ENCODE assay signal across 14 cellular contexts in genomic region chr22:25282346-25282670, GRCh38.
DNase-seq lines count a peak whose midpoint lies in the region; ATAC-seq, FAIRE-seq and TF ChIP-seq lines count a peak whose summit lies in the region.
"Had no signal": no experiment of that assay in that cellular context is flagged by ENCODE, and none has a peak within 500 bp of the region (broad histone marks: within the 10 kb centered on the region; RNA-seq: fewer than 3 reads in every experiment).

No MANE protein-coding gene starts in this region.

- H3K9me3 Mint-ChIP-seq in astrocyte (ENCODE audit: unreplicated experiment) (peaks cover 6% of the 10 kb centered on the region), memory B cell (no peaks in the 10 kb centered on the region), Calu3 (ENCODE audit: low read depth, unreplicated experiment) (no peaks in the 10 kb centered on the region)
- H3K9me3 Mint-ChIP-seq: activated CD4-positive, alpha-beta memory T cell treated with anti-CD3 and anti-CD28 coated beads for 36 hours had no signal

- no peaks in the 10 kb centered on the region for H3K79me2 ChIP-seq in astrocyte (ENCODE audit: insufficient read depth, low read length)

- H3K4me3 Mint-ChIP-seq in astrocyte (ENCODE audit: unreplicated experiment): peak overlapping the region; percentile 86
- H3K4me3 Mint-ChIP-seq in memory B cell: peak overlapping the region; percentile 88
- no peak overlapping the region for H3K4me3 Mint-ChIP-seq in Calu3 (ENCODE audit: low read depth, unreplicated experiment)
- H3K4me3 Mint-ChIP-seq: activated CD4-positive, alpha-beta memory T cell treated with anti-CD3 and anti-CD28 coated beads for 36 hours had no signal

- no peak overlapping the region for H2AFZ ChIP-seq in astrocyte (ENCODE audit: low read depth, low read length)

- H3K9me3 ChIP-seq in left ventricle myocardium inferior (replicated peaks) (no peaks in the 10 kb centered on the region), astrocyte (ENCODE audit: insufficient read depth, low read depth, low read length) (no peaks in the 10 kb centered on the region), upper lobe of right lung (no peaks in the 10 kb centered on the region)
- H3K9me3 ChIP-seq: ovary had no signal

- no peak overlapping the region for H3K27ac ChIP-seq in left ventricle myocardium inferior (replicated peaks)
- H3K27ac ChIP-seq in astrocyte (ENCODE audit: low read depth, low read length): no peak overlapping the region
- H3K27ac ChIP-seq in upper lobe of right lung: no peak overlapping the region
- H3K27ac ChIP-seq: ovary had no signal

- intact Hi-C loops in left ventricle myocardium inferior (cut with micrococcal nuclease): no loop called here
- intact Hi-C loops in left cardiac atrium (cut with DNase I): no loop called here
- intact Hi-C loops in sciatic nerve (cut with DNase I): no loop called here
- intact Hi-C loops in upper lobe of right lung (cut with DNase I): no loop called here
- intact Hi-C loops in Calu3 (cut with micrococcal nuclease; ENCODE audit: unreplicated experiment): no loop called here

- H3K4me3 ChIP-seq in left ventricle myocardium inferior (peak overlapping the region; percentile 45), astrocyte (ENCODE audit: insufficient read depth, low read depth, low read length) (no peak overlapping the region), upper lobe of right lung (no peak overlapping the region)
- H3K4me3 ChIP-seq: ovary had no signal

- CTCF ChIA-PET in Calu3 (lab: Charles Lee): no interaction called here

- H3K36me3 Mint-ChIP-seq in astrocyte (ENCODE audit: low read depth, unreplicated experiment): peaks cover 5% of the 10 kb centered on the region
- peaks cover 2% of the 10 kb centered on the region for H3K36me3 Mint-ChIP-seq in memory B cell
- H3K36me3 Mint-ChIP-seq in Calu3 (ENCODE audit: insufficient read depth, unreplicated experiment): no peaks in the 10 kb centered on the region
- H3K36me3 Mint-ChIP-seq: activated CD4-positive, alpha-beta memory T cell treated with anti-CD3 and anti-CD28 coated beads for 36 hours had no signal

- peaks cover 5% of the 10 kb centered on the region for H3K4me1 Mint-ChIP-seq in astrocyte (ENCODE audit: low read depth, unreplicated experiment)
- H3K4me1 Mint-ChIP-seq in memory B cell: peaks cover 15% of the 10 kb centered on the region
- H3K4me1 Mint-ChIP-seq in Calu3 (ENCODE audit: low read depth, unreplicated experiment): no peaks in the 10 kb centered on the region

- ATAC-seq in left cardiac atrium (no peak), memory B cell (ENCODE audit: low read depth) (peak; percentile 22), sciatic nerve (no peak), upper lobe of right lung (no peak)
- ATAC-seq: left ventricle myocardium superior had no signal

- H3K27me3 Mint-ChIP-seq in astrocyte (ENCODE audit: low read depth, unreplicated experiment): peaks cover 63% of the 10 kb centered on the region
- H3K27me3 Mint-ChIP-seq in memory B cell: peaks cover 23% of the 10 kb centered on the region
- peaks cover 80% of the 10 kb centered on the region for H3K27me3 Mint-ChIP-seq in Calu3 (ENCODE audit: unreplicated experiment)

- H3K4me1 ChIP-seq in left ventricle myocardium inferior (peaks cover 12% of the 10 kb centered on the region), astrocyte (ENCODE audit: insufficient read depth, low read length) (no peaks in the 10 kb centered on the region), upper lobe of right lung (no peaks in the 10 kb centered on the region)

- H4K20me1 ChIP-seq in astrocyte (ENCODE audit: insufficient read depth, low read length): no peaks in the 10 kb centered on the region

- TF ChIP-seq CTCF in left ventricle myocardium inferior (IDR thresholded peaks at IDR 0.05; ENCODE audit: borderline replicate concordance): no peak
- no peak for TF ChIP-seq CTCF in astrocyte (IDR thresholded peaks at IDR 0.05; ENCODE audit: insufficient read depth, low read depth, low read length)
- no peak for TF ChIP-seq CTCF in upper lobe of right lung (IDR thresholded peaks at IDR 0.05)
- TF ChIP-seq CTCF in Calu3 (IDR thresholded peaks at IDR 0.05; ENCODE audit: unreplicated experiment): no peak

- no TSS peak for BruUV-seq in Calu3 (replicated peaks; lab: Mats Ljungman, UMichigan)

- no peak for FAIRE-seq in astrocyte (lab: Jason Lieb, UNC)
- FAIRE-seq: G401.6 had no signal

- H3K4me2 ChIP-seq in astrocyte (ENCODE audit: low read length): no peak overlapping the region

- peaks cover 85% of the 10 kb centered on the region for H3K27me3 ChIP-seq in left ventricle myocardium inferior (ENCODE audit: low read depth)
- H3K27me3 ChIP-seq in astrocyte (ENCODE audit: insufficient read depth, low read length): peaks cover 34% of the 10 kb centered on the region
- H3K27me3 ChIP-seq in upper lobe of right lung: peaks cover 41% of the 10 kb centered on the region
- H3K27me3 ChIP-seq: ovary had no signal

- no peak for DNase-seq in left ventricle myocardium inferior
- DNase-seq in left cardiac atrium: no peak
- DNase-seq in astrocyte (ENCODE audit: low read depth): no peak
- DNase-seq in memory B cell (ENCODE audit: low spot score in 2 of 2): peak in 1 of 2 donors; percentile 10
- DNase-seq in CD1c-positive myeloid dendritic cell (ENCODE audit: extremely low spot score): no peak
- DNase-seq in sciatic nerve (ENCODE audit: low spot score): no peak
- no peak for DNase-seq in upper lobe of right lung
- no peak for DNase-seq in Calu3
- DNase-seq: activated CD4-positive, alpha-beta memory T cell treated with anti-CD3 and anti-CD28 coated beads for 36 hours; activated naive CD4-positive, alpha-beta T cell treated with Interleukin-2 at 50 U/mL for 16 hours; foreskin fibroblast; left ventricle myocardium superior; ovary had no signal

- H3K36me3 ChIP-seq in left ventricle myocardium inferior (no peaks in the 10 kb centered on the region), astrocyte (ENCODE audit: insufficient read depth, low read length) (no peaks in the 10 kb centered on the region), upper lobe of right lung (no peaks in the 10 kb centered on the region)
- H3K36me3 ChIP-seq: ovary had no signal

- no peak overlapping the region for H3K9ac ChIP-seq in astrocyte (ENCODE audit: low read length)

- H3K27ac Mint-ChIP-seq in astrocyte (ENCODE audit: unreplicated experiment) (no peak overlapping the region), memory B cell (peak overlapping the region; percentile 86), Calu3 (ENCODE audit: unreplicated experiment) (no peak overlapping the region)
- H3K27ac Mint-ChIP-seq: activated CD4-positive, alpha-beta memory T cell treated with anti-CD3 and anti-CD28 coated beads for 36 hours had no signal
